8 cellular contexts compared by ENCODE assay signal in genomic region chr5:179821298-179822058, GRCh38. TPM values are rescaled to one million over a fixed set of nuclear protein-coding genes. Genes with fewer than 3 reads are reported as not detected.
DNase-seq lines count a peak whose midpoint lies in the region; ATAC-seq, FAIRE-seq and TF ChIP-seq lines count a peak whose summit lies in the region.

No MANE protein-coding gene starts in this region.

- peak overlapping the region; percentile 93 for H3K27ac Mint-ChIP-seq in activated T-helper 2 cell treated with anti-CD3 and anti-CD28 coated beads, Interferon-gamma antibody, Interleukin-2, Interleukin-4, amounts not matched to agents 10 μg/mL and 5 μg/mL and 100 μg/mL, durations not matched to agents 14 hours and 24 hours and 36 hours
- H3K27ac Mint-ChIP-seq in natural killer cell: peak overlapping the region; percentile 97 to 98

- FAIRE-seq in RCC 7860 (lab: Jason Lieb, UNC): peak; percentile 73

- ATAC-seq in GM21447 (IDR thresholded peaks at IDR 0.05; ENCODE audit: unreplicated experiment): peak; percentile 52
- peak; percentile 55 to 82 (median 66) for ATAC-seq in natural killer cell

- intact Hi-C loops in activated T-helper 2 cell treated with anti-CD3 and anti-CD28 coated beads, Interferon-gamma antibody, Interleukin-2, Interleukin-4, amounts not matched to agents 10 μg/mL and 5 μg/mL and 100 μg/mL, durations not matched to agents 14 hours and 24 hours and 36 hours (cut with micrococcal nuclease): loop anchor here (1.0 to 10.0 kb wide), 5 partner anchors 15 to 267 kb away; partner anchors contain the start of genes HNRNPH1, MRNIP and RUFY1
- intact Hi-C loops in natural killer cell (cut with micrococcal nuclease): loop anchor here (1.0 to 2.0 kb wide), 2 partner anchors 15 kb away; partner anchors contain the start of gene MGAT4B

- peaks cover 45% of the 10 kb centered on the region for H3K36me3 Mint-ChIP-seq in activated T-helper 2 cell treated with anti-CD3 and anti-CD28 coated beads, Interferon-gamma antibody, Interleukin-2, Interleukin-4, amounts not matched to agents 10 μg/mL and 5 μg/mL and 100 μg/mL, durations not matched to agents 14 hours and 24 hours and 36 hours (ENCODE audit: low read depth)
- peaks cover 7% of the 10 kb centered on the region for H3K36me3 Mint-ChIP-seq in natural killer cell

- no peaks in the 10 kb centered on the region for H3K9me3 Mint-ChIP-seq in activated T-helper 2 cell treated with anti-CD3 and anti-CD28 coated beads, Interferon-gamma antibody, Interleukin-2, Interleukin-4, amounts not matched to agents 10 μg/mL and 5 μg/mL and 100 μg/mL, durations not matched to agents 14 hours and 24 hours and 36 hours
- no peaks in the 10 kb centered on the region for H3K9me3 Mint-ChIP-seq in natural killer cell

- no peak for TF ChIP-seq CTCF in natural killer cell (IDR thresholded peaks at IDR 0.05)

- DNase-seq in DMS114 treated with DMSO at 0.1 percent for 48 hours (lab: John Stamatoyannopoulos, UW; ENCODE audit: unreplicated experiment) (peak; percentile 69), HuH-7 (ENCODE audit: low spot score) (peak; percentile 96), RCC 7860 (ENCODE audit: low spot score) (peak; percentile 84), fibroblast of peridontal ligament (ENCODE audit: extremely low read depth) (peak; percentile 92), natural killer cell (peak; percentile 91)
- DNase-seq in activated T-helper 2 cell treated with anti-CD3 and anti-CD28 coated beads, Interferon-gamma antibody, Interleukin-2, Interleukin-4, amounts not matched to agents 10 μg/mL and 5 μg/mL and 100 μg/mL, durations not matched to agents 14 hours and 24 hours and 36 hours (ENCODE audit: low spot score): peak; percentile 83
- DNase-seq in stimulated activated naive CD4-positive, alpha-beta T cell (lab: John Stamatoyannopoulos, UW): peak; percentile 75 to 87 (median 83)

- no peaks in the 10 kb centered on the region for H3K27me3 Mint-ChIP-seq in activated T-helper 2 cell treated with anti-CD3 and anti-CD28 coated beads, Interferon-gamma antibody, Interleukin-2, Interleukin-4, amounts not matched to agents 10 μg/mL and 5 μg/mL and 100 μg/mL, durations not matched to agents 14 hours and 24 hours and 36 hours (ENCODE audit: low read depth)
- H3K27me3 Mint-ChIP-seq in natural killer cell (ENCODE audit: low read depth in 2 of 2): no peaks in the 10 kb centered on the region

- H3K4me1 Mint-ChIP-seq in activated T-helper 2 cell treated with anti-CD3 and anti-CD28 coated beads, Interferon-gamma antibody, Interleukin-2, Interleukin-4, amounts not matched to agents 10 μg/mL and 5 μg/mL and 100 μg/mL, durations not matched to agents 14 hours and 24 hours and 36 hours (ENCODE audit: low read depth): peaks cover 30% of the 10 kb centered on the region
- H3K4me1 Mint-ChIP-seq in natural killer cell: peaks cover 38 to 63% of the 10 kb centered on the region in 2 donors

- peak overlapping the region; percentile 91 for H3K4me3 Mint-ChIP-seq in activated T-helper 2 cell treated with anti-CD3 and anti-CD28 coated beads, Interferon-gamma antibody, Interleukin-2, Interleukin-4, amounts not matched to agents 10 μg/mL and 5 μg/mL and 100 μg/mL, durations not matched to agents 14 hours and 24 hours and 36 hours (ENCODE audit: low read depth)
- peak overlapping the region; percentile 96 for H3K4me3 Mint-ChIP-seq in natural killer cell

RNA-seq across cellular contexts. Expression of gene SQSTM1, which starts 0.8 kb away (rescaled TPM):
- total RNA-seq in activated T-helper 2 cell treated with anti-CD3 and anti-CD28 coated beads, Interferon-gamma antibody, Interleukin-2, Interleukin-4, amounts not matched to agents 10 μg/mL and 5 μg/mL and 100 μg/mL, durations not matched to agents 14 hours and 24 hours and 36 hours: 194 TPM in 2 replicates
- 100 to 1,000 TPM; 474 to 707 (median 657) TPM for total RNA-seq in natural killer cell

RNA-seq across cellular contexts. Expression of gene MGAT4B, which starts 14.8 kb away (rescaled TPM):
- total RNA-seq in activated T-helper 2 cell treated with anti-CD3 and anti-CD28 coated beads, Interferon-gamma antibody, Interleukin-2, Interleukin-4, amounts not matched to agents 10 μg/mL and 5 μg/mL and 100 μg/mL, durations not matched to agents 14 hours and 24 hours and 36 hours: 135 and 139 TPM in 2 replicates
- total RNA-seq in natural killer cell: 100 to 1,000 TPM; 143 to 159 (median 144) TPM

RNA-seq across cellular contexts. Expression of gene LTC4S, which starts 27.7 kb away (rescaled TPM):
- total RNA-seq in activated T-helper 2 cell treated with anti-CD3 and anti-CD28 coated beads, Interferon-gamma antibody, Interleukin-2, Interleukin-4, amounts not matched to agents 10 μg/mL and 5 μg/mL and 100 μg/mL, durations not matched to agents 14 hours and 24 hours and 36 hours: 0.62 and 3.2 TPM in 2 replicates
- total RNA-seq in natural killer cell: 1 to 10 TPM; 3.0 to 5.4 (median 3.5) TPM

RNA-seq across cellular contexts. Expression of gene MRNIP, which starts 37.1 kb away (rescaled TPM):
- 24.4 and 30.1 TPM in 2 replicates for total RNA-seq in activated T-helper 2 cell treated with anti-CD3 and anti-CD28 coated beads, Interferon-gamma antibody, Interleukin-2, Interleukin-4, amounts not matched to agents 10 μg/mL and 5 μg/mL and 100 μg/mL, durations not matched to agents 14 hours and 24 hours and 36 hours
- total RNA-seq in natural killer cell: 10 to 100 TPM; 19.7 to 40.2 (median 25.4) TPM

Comparison
In these comparisons a context has a peak if more than half of its experiments do, and no peak if none do; other contexts are left out.
1. Peak in every context shown above with its lines: DNase-seq and ATAC-seq.